In the genomic region with DNA sequence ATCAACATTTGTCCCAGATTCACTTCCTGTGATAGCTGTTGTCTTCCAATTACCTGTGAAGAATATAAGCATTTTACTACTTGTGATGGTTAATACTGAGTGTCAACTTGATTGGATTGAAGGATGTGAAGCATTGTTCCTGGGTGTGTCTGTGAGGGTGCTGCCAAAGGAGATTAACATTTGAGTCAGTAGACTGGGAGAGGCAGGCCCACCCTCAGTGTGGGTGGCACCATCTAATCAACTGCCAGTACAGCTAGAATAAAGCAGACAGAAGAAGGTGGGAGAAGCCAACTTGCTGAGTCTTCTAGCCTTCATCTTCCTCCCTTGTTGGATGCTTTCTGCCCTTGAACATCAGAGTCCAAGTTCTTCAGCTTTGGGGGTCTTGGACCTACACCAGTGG, we compare ENCODE assay signal across 27 cellular contexts.
A peak's percentile ranks its signal among the peaks of the same experiment; 100 is the strongest.
DNase-seq lines count a peak whose midpoint lies in the region; ATAC-seq lines count a peak whose summit lies in the region.
"Had no signal": no experiment of that assay in that cellular context is flagged by ENCODE, and none has a peak within 500 bp of the region (broad histone marks: within the 10 kb centered on the region; RNA-seq: fewer than 3 reads in every experiment).

No MANE protein-coding gene starts in this region.

- H3K36me3 ChIP-seq in MG63: no peaks in the 10 kb centered on the region
- H3K36me3 ChIP-seq: BE2C; BLaER1; BLaER1 treated with 17β-estradiol and CSF1 and Interleukin-3, amounts not matched to agents 10 nM and 100 nM had no signal

- no peaks in the 10 kb centered on the region for H3K9me3 ChIP-seq in MG63
- H3K9me3 ChIP-seq: A549; BE2C; BLaER1; BLaER1 treated with 17β-estradiol and CSF1 and Interleukin-3, amounts not matched to agents 10 nM and 100 nM; Caco-2 had no signal

- ATAC-seq in GM21576 (IDR thresholded peaks at IDR 0.05; ENCODE audit: unreplicated experiment): no peak
- ATAC-seq: A549; CD8-positive, alpha-beta T cell had no signal

- no peak overlapping the region for H3K4me3 ChIP-seq in MG63
- H3K4me3 ChIP-seq: A549; BLaER1; BLaER1 treated with 17β-estradiol and CSF1 and Interleukin-3, amounts not matched to agents 10 nM and 100 nM had no signal

- H3K27me3 ChIP-seq in MG63: no peaks in the 10 kb centered on the region
- H3K27me3 ChIP-seq: BE2C; BLaER1; BLaER1 treated with 17β-estradiol and CSF1 and Interleukin-3, amounts not matched to agents 10 nM and 100 nM had no signal

- intact Hi-C loops in head of caudate nucleus (cut with DNase I): no loop called here

- DNase-seq in MG63 (peak; percentile 59), head of caudate nucleus (peak in 22 of 42 donors; percentile 2 to 67 (median 24)), NCI-H446 treated with DMSO at 0.1 percent for 48 hours (lab: John Stamatoyannopoulos, UW) (no peak)
- DNase-seq: 8988T; ACHN; AML-193; BE2C; C1 segment of cervical spinal cord; Caco-2; Calu3; CD4-positive, alpha-beta memory T cell; CD4-positive, alpha-beta T cell; CD4-positive, CD25-positive, alpha-beta regulatory T cell; CD8-positive, alpha-beta memory T cell; CD8-positive, alpha-beta T cell; COR-L47; DMS 273 treated with DMSO at 0.1 percent for 48 hours; DMS153; DMS53; DMS79; DMS79 treated with DMSO at 0.1 percent for 48 hours; DND-41; EL had no signal
